8 cellular contexts compared by ENCODE assay signal in genomic region chr7:75156913-75157399, GRCh38.
DNase-seq lines count a peak whose midpoint lies in the region; ATAC-seq and TF ChIP-seq lines count a peak whose summit lies in the region.
"Not testable (repeated sequence)": the region's sequence is repeated elsewhere in the genome, so short reads cannot be mapped to it uniquely, and the experiment has no call there.

No MANE protein-coding gene starts in this region.

- not testable (repeated sequence) for H3K9me3 ChIP-seq in BLaER1 treated with 17β-estradiol and CSF1 and Interleukin-3, amounts not matched to agents 10 nM and 100 nM (replicated peaks in 1 of 11); neural cell (ENCODE audit: low read length)

- H3K4me2 ChIP-seq in BLaER1 treated with 17β-estradiol and CSF1 and Interleukin-3, amounts not matched to agents 10 nM and 100 nM, result peak overlapping the region in 1 of 11 experiments; percentile 34; a peak in 2 of 22 replicates
- not testable (repeated sequence) for H3K4me2 ChIP-seq in neural cell (ENCODE audit: low read length)

- not testable (repeated sequence) for H3K9me2 ChIP-seq in neural cell (ENCODE audit: insufficient read depth, low read length)

- H3K36me3 ChIP-seq in BLaER1 treated with 17β-estradiol and CSF1 and Interleukin-3, amounts not matched to agents 10 nM and 100 nM; neural cell (ENCODE audit: insufficient read depth, low read length): not testable (repeated sequence)

- H4K20me1 ChIP-seq in BLaER1 treated with 17β-estradiol and CSF1 and Interleukin-3, amounts not matched to agents 10 nM and 100 nM; neural cell (ENCODE audit: insufficient read depth): not testable (repeated sequence)

- H2AFZ ChIP-seq in neural cell (ENCODE audit: low read depth, low read length), result not testable (repeated sequence)

- not testable (repeated sequence) for H3K79me2 ChIP-seq in neural cell (replicated peaks; ENCODE audit: insufficient read depth, low read length)

- not testable (repeated sequence) for H3F3A ChIP-seq in neural cell (ENCODE audit: insufficient read depth, low read length, poor library complexity, severe bottlenecking)

- not testable (repeated sequence) for H3K27me3 ChIP-seq in BLaER1 treated with 17β-estradiol and CSF1 and Interleukin-3, amounts not matched to agents 10 nM and 100 nM; neural cell (ENCODE audit: insufficient read depth, low read depth, low read length)

- peak overlapping the region in 4 of 11 experiments; percentile 52 to 74 (median 66); a peak in 6 of 22 replicates for H3K27ac ChIP-seq in BLaER1 treated with 17β-estradiol and CSF1 and Interleukin-3, amounts not matched to agents 10 nM and 100 nM
- H3K27ac ChIP-seq in neural cell (ENCODE audit: low read length), result not testable (repeated sequence)

- peak in 4 of 5 experiments; percentile 90 to 95 (median 90) for DNase-seq in T-helper 2 cell
- peak; percentile 91 for DNase-seq in activated effector memory CD4-positive, alpha-beta T cell treated with Interleukin-2 at 50 U/mL for 16 hours
- not testable (repeated sequence) for DNase-seq in fibroblast of the aortic adventitia (ENCODE audit: low read depth)
- DNase-seq in stimulated activated CD8-positive, alpha-beta memory T cell treated with anti-CD3 and anti-CD28 coated beads, Interleukin-12 subunit alpha, Interleukin-12 subunit beta, amount 100 ng/mL, for 24 hours (ENCODE audit: extremely low read depth), result peak; percentile 71

- not testable (repeated sequence) for TF ChIP-seq EP300 in neural cell (conservative IDR thresholded peaks at IDR 0.05; ENCODE audit: poor library complexity, severe bottlenecking)

- H3K9ac ChIP-seq in BLaER1 treated with 17β-estradiol and CSF1 and Interleukin-3, amounts not matched to agents 10 nM and 100 nM, result peak overlapping the region in 6 of 11 experiments; percentile 42 to 69 (median 60); a peak in 6 of 22 replicates
- H3K9ac ChIP-seq in neural cell (ENCODE audit: low read length), result not testable (repeated sequence)

- TF ChIP-seq RAD21 in neural cell (conservative IDR thresholded peaks at IDR 0.05), result not testable (repeated sequence)

- peak overlapping the region in 2 of 10 experiments; percentile 31 to 51; a peak in 2 of 20 replicates for H3K4me3 ChIP-seq in BLaER1 treated with 17β-estradiol and CSF1 and Interleukin-3, amounts not matched to agents 10 nM and 100 nM
- H3K4me3 ChIP-seq in fibroblast of the aortic adventitia (ENCODE audit: low read depth, low read length) (peak overlapping the region; percentile 56), neural cell (ENCODE audit: low read length) (peak overlapping the region; percentile 53)

- H3K4me1 ChIP-seq in BLaER1 treated with 17β-estradiol and CSF1 and Interleukin-3, amounts not matched to agents 10 nM and 100 nM, result peaks cover 0 to 14% (median 5%) of the 10 kb centered on the region in 10 experiments; a peak in 9 of 20 replicates

- not testable (repeated sequence) for TF ChIP-seq CTCF in fibroblast of the aortic adventitia (IDR thresholded peaks at IDR 0.05; ENCODE audit: insufficient read depth, low read length); neural cell (IDR thresholded peaks at IDR 0.05; ENCODE audit: poor library complexity, severe bottlenecking)

- ATAC-seq in GM21367 (IDR thresholded peaks at IDR 0.05; ENCODE audit: unreplicated experiment), result peak; percentile 78
- peak; percentile 89 for ATAC-seq in HG03097 (IDR thresholded peaks at IDR 0.05; ENCODE audit: low FRiP score, unreplicated experiment)
